In genomic region chr10:97726636-97727178, GRCh38 we compare ENCODE assay signal across 1 cellular context.
TF ChIP-seq lines count a peak whose summit lies in the region.

No MANE protein-coding gene starts in this region.

TF ChIP-seq in GM12878, 131 proteins besides CTCF, POLR2A, EP300 and RAD21:
- TF ChIP-seq BHLHE40 (IDR thresholded peaks at IDR 0.05; ENCODE audit: borderline replicate concordance in 1 of 2, low read depth in 2 of 2, low read length in 1 of 2) (no peak), JUNB (IDR thresholded peaks at IDR 0.05) (peak; percentile 48), YY1 (IDR thresholded peaks at IDR 0.05; ENCODE audit: low read depth, low read length) (peak; percentile 26; the same call in 1 of the 2 replicates)
